Comparison of ENCODE assay signal across 26 cellular contexts in the genomic region with DNA sequence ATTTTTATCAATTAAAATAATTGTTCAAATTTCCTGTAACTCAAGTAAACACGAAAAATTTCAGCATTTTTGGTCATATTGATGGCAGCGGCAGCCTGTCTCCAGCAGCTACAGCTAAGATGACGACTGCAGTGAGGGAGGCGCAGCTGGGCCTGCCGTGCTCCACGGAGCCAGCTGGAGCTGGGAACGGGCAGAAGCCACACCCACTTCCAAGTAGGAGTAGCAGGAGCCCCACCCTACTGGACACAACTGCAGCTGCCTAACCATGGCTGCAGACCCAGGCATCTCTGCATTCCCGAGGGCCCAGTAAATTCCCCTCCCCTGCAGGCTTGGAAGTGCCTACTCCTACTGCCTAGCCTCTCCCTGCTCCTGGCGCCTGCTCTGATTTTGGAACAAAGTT.
DNase-seq lines count a peak whose midpoint lies in the region; ATAC-seq and TF ChIP-seq lines count a peak whose summit lies in the region.
"Had no signal": no experiment of that assay in that cellular context is flagged by ENCODE, and none has a peak within 500 bp of the region (broad histone marks: within the 10 kb centered on the region; RNA-seq: fewer than 3 reads in every experiment).

No MANE protein-coding gene starts in this region.

- H3K4me1 ChIP-seq in endodermal cell (ENCODE audit: control insufficient read depth, insufficient read depth, low read length) (no peaks in the 10 kb centered on the region), mesendoderm (ENCODE audit: control insufficient read depth, low read depth, low read length) (no peaks in the 10 kb centered on the region)
- H3K4me1 ChIP-seq: ascending aorta, BLaER1, sigmoid colon, thyroid gland had no signal

- H4K5ac ChIP-seq in mesendoderm (ENCODE audit: low read length) = no peak overlapping the region

- no peak overlapping the region for H3K23ac ChIP-seq in mesendoderm (ENCODE audit: low read length)

- H3K27me3 Mint-ChIP-seq in endodermal cell (ENCODE audit: insufficient read depth) = no peaks in the 10 kb centered on the region
- H3K27me3 Mint-ChIP-seq: activated naive CD8-positive, alpha-beta T cell; activated T-helper 17 cell treated with anti-CD3 and anti-CD28 coated beads, Interleukin-2, amount 50 U/mL, for 72 hours; IgD-negative memory B cell; stimulated activated naive CD8-positive, alpha-beta T cell treated with anti-CD3 and anti-CD28 coated beads, Interleukin-15, Interleukin-2, amounts not matched to agents 100 ng/mL and 50 ng/mL, for 24 hours had no signal

- 91 to 92% methylated on average over 7 to 9 of the region's 9 CpGs for WGBS in endodermal cell (ENCODE audit: insufficient coverage in 1 of 2, insufficient read length in 1 of 2), 2 experiments
- WGBS in mesendoderm (ENCODE audit: extremely low coverage, insufficient coverage, low lambda C conversion rate) = no CpG with 5 or more reads among the region's 9 CpGs

- H3K36me3 ChIP-seq in endodermal cell (ENCODE audit: control insufficient read depth, insufficient read depth, low read length) (no peaks in the 10 kb centered on the region), mesendoderm (ENCODE audit: control insufficient read depth, insufficient read depth, low read length) (no peaks in the 10 kb centered on the region)
- H3K36me3 ChIP-seq: ascending aorta, BLaER1, sigmoid colon, thyroid gland had no signal

- TF ChIP-seq CTCF in endodermal cell (conservative IDR thresholded peaks at IDR 0.05) = no peak

- H3K18ac ChIP-seq in mesendoderm (ENCODE audit: low read length) = no peak overlapping the region

- no peak for ATAC-seq in HG02610 (IDR thresholded peaks at IDR 0.05; ENCODE audit: unreplicated experiment)
- no peak for ATAC-seq in GM19035 (IDR thresholded peaks at IDR 0.05; ENCODE audit: unreplicated experiment)
- ATAC-seq: activated T-helper 17 cell treated with anti-CD3 and anti-CD28 coated beads, Interleukin-2, amount 50 U/mL, for 72 hours; left colon had no signal

- no peak overlapping the region for H3K4ac ChIP-seq in mesendoderm (ENCODE audit: low read depth, low read length)

- H3K27ac Mint-ChIP-seq in endodermal cell = no peak overlapping the region
- H3K27ac Mint-ChIP-seq: activated naive CD8-positive, alpha-beta T cell; activated T-helper 17 cell treated with anti-CD3 and anti-CD28 coated beads, Interleukin-2, amount 50 U/mL, for 72 hours; IgD-negative memory B cell; stimulated activated naive CD8-positive, alpha-beta T cell treated with anti-CD3 and anti-CD28 coated beads, Interleukin-15, Interleukin-2, amounts not matched to agents 100 ng/mL and 50 ng/mL, for 24 hours; T-helper 2 cell treated with Interferon-gamma antibody and Interleukin-4, amounts not matched to agents 5 μg/mL and 100 μg/mL, for 36 hours had no signal

- H3K9me3 ChIP-seq in endodermal cell (ENCODE audit: control insufficient read depth, low read length) = no peaks in the 10 kb centered on the region
- H3K9me3 ChIP-seq: ascending aorta, BLaER1, sigmoid colon, thyroid gland had no signal

- no peaks in the 10 kb centered on the region for H3K79me1 ChIP-seq in mesendoderm (ENCODE audit: low read length)

- no peaks in the 10 kb centered on the region for H3K79me2 ChIP-seq in mesendoderm (ENCODE audit: control insufficient read depth, insufficient read depth, low read length)

- peak; percentile 88 for DNase-seq in ELF-1 (ENCODE audit: low read depth, low spot score)
- DNase-seq in NCI-H524 treated with DMSO at 0.1 percent for 48 hours (lab: John Stamatoyannopoulos, UW) = peak; percentile 31
- peak; percentile 69 for DNase-seq in endodermal cell
- DNase-seq in mesendoderm = peak; percentile 46
- DNase-seq in anterior cingulate cortex (lab: John Stamatoyannopoulos, UW) = no peak
- no peak for DNase-seq in activated CD4-positive, CD25-positive, alpha-beta regulatory T cell (lab: John Stamatoyannopoulos, UW)
- DNase-seq: ACHN; activated CD4-positive, alpha-beta T cell treated with anti-CD3 and anti-CD28 coated beads, Interleukin-2, amount 50 U/mL, for 1 hour; Calu3; DND-41; left colon; midbrain; NCI-H2029 treated with DMSO at 0.1 percent for 48 hours; sigmoid colon; stimulated activated CD4-positive, alpha-beta T cell treated with anti-CD3 and anti-CD28 coated beads, Interleukin-15, amount 100 ng/mL, for 24 hours; thyroid gland had no signal

- H3K4me3 ChIP-seq in endodermal cell (ENCODE audit: low read length) = no peak overlapping the region
- H3K4me3 ChIP-seq in mesendoderm (ENCODE audit: low read length) = no peak overlapping the region
- H3K4me3 ChIP-seq: ascending aorta, BLaER1, sigmoid colon, thyroid gland had no signal

- H3K4me1 Mint-ChIP-seq in endodermal cell = no peaks in the 10 kb centered on the region
- H3K4me1 Mint-ChIP-seq: activated T-helper 17 cell treated with anti-CD3 and anti-CD28 coated beads, Interleukin-2, amount 50 U/mL, for 72 hours; IgD-negative memory B cell had no signal

- no peak overlapping the region for H3K9ac ChIP-seq in endodermal cell (ENCODE audit: extremely low read depth, low read length, poor library complexity, severe bottlenecking)
- H3K9ac ChIP-seq in mesendoderm (ENCODE audit: low read length) = no peak overlapping the region
- H3K9ac ChIP-seq: BLaER1 had no signal

- H4K8ac ChIP-seq in mesendoderm (ENCODE audit: low read depth, low read length) = no peak overlapping the region

- no peaks in the 10 kb centered on the region for H3K36me3 Mint-ChIP-seq in endodermal cell (ENCODE audit: low read depth)
- H3K36me3 Mint-ChIP-seq: activated naive CD8-positive, alpha-beta T cell; IgD-negative memory B cell had no signal

- H2BK5ac ChIP-seq in mesendoderm (ENCODE audit: low read length) = no peak overlapping the region

- H3K27ac ChIP-seq in endodermal cell (ENCODE audit: low read depth, low read length) = no peak overlapping the region
- no peak overlapping the region for H3K27ac ChIP-seq in mesendoderm (ENCODE audit: low read depth, low read length)
- H3K27ac ChIP-seq: ascending aorta, BLaER1, sigmoid colon, thyroid gland had no signal

- no peak overlapping the region for H3K4me3 Mint-ChIP-seq in endodermal cell
- H3K4me3 Mint-ChIP-seq: activated naive CD8-positive, alpha-beta T cell; activated T-helper 17 cell treated with anti-CD3 and anti-CD28 coated beads, Interleukin-2, amount 50 U/mL, for 72 hours; IgD-negative memory B cell; neural crest cell; stimulated activated naive CD8-positive, alpha-beta T cell treated with anti-CD3 and anti-CD28 coated beads, Interleukin-15, Interleukin-2, amounts not matched to agents 100 ng/mL and 50 ng/mL, for 24 hours; T-helper 2 cell treated with Interferon-gamma antibody and Interleukin-4, amounts not matched to agents 5 μg/mL and 100 μg/mL, for 36 hours had no signal

- H3K9me3 Mint-ChIP-seq in endodermal cell = no peaks in the 10 kb centered on the region

- no peak overlapping the region for H2BK15ac ChIP-seq in mesendoderm (replicated peaks; ENCODE audit: low read depth)

- H2AK5ac ChIP-seq in mesendoderm (ENCODE audit: low read length) = no peak overlapping the region

- H3K27me3 ChIP-seq in endodermal cell (ENCODE audit: control insufficient read depth, insufficient read depth, low read length, poor library complexity, severe bottlenecking) (no peaks in the 10 kb centered on the region), mesendoderm (ENCODE audit: insufficient read depth, low read length, poor library complexity) (no peaks in the 10 kb centered on the region)
- H3K27me3 ChIP-seq: ascending aorta, BLaER1, sigmoid colon, thyroid gland had no signal

- no peak overlapping the region for H3K56ac ChIP-seq in mesendoderm (ENCODE audit: low read length)

- H2BK120ac ChIP-seq in mesendoderm (ENCODE audit: low read depth, low read length) = no peak overlapping the region

- H3K4me2 ChIP-seq in mesendoderm (ENCODE audit: low read length) = no peak overlapping the region
- H3K4me2 ChIP-seq: BLaER1 had no signal

Comparison
In these comparisons a context has a peak if more than half of its experiments do, and no peak if none do; other contexts are left out.
1. DNase-seq: peak in ELF-1 (single experiment), NCI-H524 treated with DMSO at 0.1 percent for 48 hours (single experiment), endodermal cell (single experiment) and mesendoderm (single experiment); none in anterior cingulate cortex (0 of 58) and activated CD4-positive, CD25-positive, alpha-beta regulatory T cell (0 of 4).